In the genomic region with DNA sequence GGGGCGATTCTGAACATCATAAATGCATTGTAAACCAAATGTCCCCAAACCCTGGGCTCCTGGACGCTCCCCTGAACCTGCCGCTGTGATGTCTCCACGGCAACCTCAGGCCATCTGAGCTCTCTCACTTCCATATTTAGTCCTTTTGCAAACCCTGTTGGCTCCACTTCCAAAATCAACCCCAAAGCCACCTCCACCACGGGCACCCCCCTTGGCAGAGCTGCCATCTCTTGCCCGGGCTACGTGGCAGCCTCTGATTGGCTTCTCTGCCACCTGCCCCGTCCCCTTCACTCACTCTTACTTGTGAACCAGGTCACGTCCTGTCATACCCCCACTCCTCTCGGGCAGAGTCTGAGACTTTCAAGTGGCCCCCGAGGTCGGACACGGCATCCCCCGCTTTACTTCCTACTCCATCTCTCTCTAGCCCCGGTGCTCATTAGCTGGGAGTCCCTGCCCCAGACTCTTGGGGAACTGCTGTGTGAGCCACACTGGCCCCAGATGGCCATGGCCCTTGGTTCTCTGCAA, we compare ENCODE assay signal across 19 cellular contexts. TPM values are rescaled to one million over a fixed set of nuclear protein-coding genes. Genes with fewer than 3 reads are reported as not detected.
A peak's percentile ranks its signal among the peaks of the same experiment; 100 is the strongest.
DNase-seq lines count a peak whose midpoint lies in the region; ATAC-seq, FAIRE-seq and TF ChIP-seq lines count a peak whose summit lies in the region.
"Had no signal": no experiment of that assay in that cellular context is flagged by ENCODE, and none has a peak within 500 bp of the region (broad histone marks: within the 10 kb centered on the region; RNA-seq: fewer than 3 reads in every experiment).

No MANE protein-coding gene starts in this region.

- peaks cover 0 to 22% of the 10 kb centered on the region in 2 donors for H3K9me3 ChIP-seq in right atrium auricular region
- no peaks in the 10 kb centered on the region for H3K9me3 ChIP-seq in kidney (ENCODE audit: control insufficient read depth in 1 of 2, low read length in 2 of 2)
- H3K9me3 ChIP-seq: A549 had no signal

- no peaks in the 10 kb centered on the region for H3K27me3 ChIP-seq in right atrium auricular region

- no peak overlapping the region for H3K27ac ChIP-seq in right atrium auricular region
- H3K27ac ChIP-seq in kidney (ENCODE audit: low read depth in 2 of 2, low read length in 2 of 2), result no peak overlapping the region
- H3K27ac ChIP-seq: A549 had no signal

- no peaks in the 10 kb centered on the region for H3K4me1 ChIP-seq in right atrium auricular region
- H3K4me1 ChIP-seq in kidney (ENCODE audit: control insufficient read depth in 1 of 2, insufficient read depth in 1 of 2, low read depth in 1 of 2, low read length in 2 of 2), result no peaks in the 10 kb centered on the region
- H3K4me1 ChIP-seq: A549 had no signal

- no peak for ATAC-seq in stimulated activated effector memory CD8-positive, alpha-beta T cell treated with anti-CD3 and anti-CD28 coated beads, Interleukin-12 subunit alpha, Interleukin-12 subunit beta, amount 100 ng/mL, for 72 hours
- no peak for ATAC-seq in HG02588 (IDR thresholded peaks at IDR 0.05; ENCODE audit: unreplicated experiment)
- ATAC-seq: A549, PC-3 had no signal

- peaks cover 10% of the 10 kb centered on the region for H3K4me1 Mint-ChIP-seq in stimulated activated effector memory CD8-positive, alpha-beta T cell treated with anti-CD3 and anti-CD28 coated beads, Interleukin-12 subunit alpha, Interleukin-12 subunit beta, amount 100 ng/mL, for 72 hours

- H3K4me3 ChIP-seq in right atrium auricular region (no peak overlapping the region), kidney (ENCODE audit: low read length in 2 of 2) (no peak overlapping the region)
- H3K4me3 ChIP-seq: A549 had no signal

- H3K27ac Mint-ChIP-seq in stimulated activated effector memory CD8-positive, alpha-beta T cell treated with anti-CD3 and anti-CD28 coated beads, Interleukin-12 subunit alpha, Interleukin-12 subunit beta, amount 100 ng/mL, for 72 hours, result peak overlapping the region; percentile 79

- no peak overlapping the region for H3K9ac ChIP-seq in kidney (ENCODE audit: low read length in 2 of 2)

- no peak for TF ChIP-seq CTCF in right atrium auricular region (IDR thresholded peaks at IDR 0.05)
- no peak for TF ChIP-seq CTCF in kidney (IDR thresholded peaks at IDR 0.05; ENCODE audit: borderline replicate concordance, extremely low read depth, insufficient read depth)

- no peaks in the 10 kb centered on the region for H3K9me3 Mint-ChIP-seq in stimulated activated effector memory CD8-positive, alpha-beta T cell treated with anti-CD3 and anti-CD28 coated beads, Interleukin-12 subunit alpha, Interleukin-12 subunit beta, amount 100 ng/mL, for 72 hours

- intact Hi-C loops in cardiac septum (cut with DNase I) (no loop called here), kidney (cut with DNase I) (no loop called here)

- peak; percentile 44 for DNase-seq in cardiac septum (ENCODE audit: low spot score)
- no peak for DNase-seq in right atrium auricular region (ENCODE audit: low spot score)
- peak; percentile 54 for DNase-seq in kidney
- no peak for DNase-seq in stimulated activated effector memory CD8-positive, alpha-beta T cell treated with anti-CD3 and anti-CD28 coated beads, Interleukin-12 subunit alpha, Interleukin-12 subunit beta, amount 100 ng/mL, for 72 hours (ENCODE audit: low spot score in 2 of 2)
- no peak for DNase-seq in iPS-NIHi11 (ENCODE audit: low spot score)
- no peak for DNase-seq in NCI-H1048 (lab: John Stamatoyannopoulos, UW)
- DNase-seq: C1 segment of cervical spinal cord, DMS79 treated with DMSO at 0.1 percent for 48 hours, NCI-H1436, NCI-H1930, NCI-H2171, NCI-H526, PC-3, RPMI8226, SHP77 treated with DMSO at 0.1 percent for 48 hours had no signal

- H3K4me3 Mint-ChIP-seq in stimulated activated effector memory CD8-positive, alpha-beta T cell treated with anti-CD3 and anti-CD28 coated beads, Interleukin-12 subunit alpha, Interleukin-12 subunit beta, amount 100 ng/mL, for 72 hours, result no peak overlapping the region

- H3K36me3 ChIP-seq in right atrium auricular region (no peaks in the 10 kb centered on the region), kidney (ENCODE audit: control insufficient read depth in 1 of 2, insufficient read depth in 2 of 2, low read length in 2 of 2) (no peaks in the 10 kb centered on the region)

- no peaks in the 10 kb centered on the region for H3K36me3 Mint-ChIP-seq in stimulated activated effector memory CD8-positive, alpha-beta T cell treated with anti-CD3 and anti-CD28 coated beads, Interleukin-12 subunit alpha, Interleukin-12 subunit beta, amount 100 ng/mL, for 72 hours

- no peak for FAIRE-seq in kidney (lab: Jason Lieb, UNC)
- FAIRE-seq: A549 had no signal

RNA-seq across cellular contexts. Expression of a gene that starts 15.8 kb away (rescaled TPM):
- total RNA-seq in cardiac septum (3.4 TPM), right atrium auricular region (1 to 10 TPM; 6.4 to 6.8 TPM), kidney (39.5 TPM)
- polyA plus RNA-seq in kidney (ENCODE audit: insufficient read depth, low read depth, low replicate concordance), result 25.6 TPM

RNA-seq across cellular contexts. Expression of a gene that starts 30.4 kb away (rescaled TPM):
- not detected for total RNA-seq in cardiac septum
- not detected for total RNA-seq in right atrium auricular region
- total RNA-seq in kidney, result 4.0 TPM
- polyA plus RNA-seq in kidney (ENCODE audit: insufficient read depth, low read depth, low replicate concordance), result 8.5 TPM
- total RNA-seq: H4, MCF 10A, PC-3 had no signal
- polyA plus RNA-seq: A549 had no signal

RNA-seq across cellular contexts. Expression of a gene that starts 46.2 kb away (rescaled TPM):
- total RNA-seq in cardiac septum (13.8 TPM), right atrium auricular region (10 to 100 TPM in 1 of 2 donors, 1 to 10 TPM in 1; 9.2 to 14.5 TPM), kidney (95.0 TPM)
- polyA plus RNA-seq in kidney (ENCODE audit: insufficient read depth, low read depth, low replicate concordance), result 99.1 TPM

Comparison
In these comparisons a context has a peak if more than half of its experiments do, and no peak if none do; other contexts are left out.
1. DNase-seq: peak in cardiac septum (single experiment) and kidney (single experiment); none in right atrium auricular region (single experiment), stimulated activated effector memory CD8-positive, alpha-beta T cell treated with anti-CD3 and anti-CD28 coated beads, Interleukin-12 subunit alpha, Interleukin-12 subunit beta, amount 100 ng/mL, for 72 hours (0 of 2), iPS-NIHi11 (single experiment) and NCI-H1048 (single experiment).